In the genomic region with DNA sequence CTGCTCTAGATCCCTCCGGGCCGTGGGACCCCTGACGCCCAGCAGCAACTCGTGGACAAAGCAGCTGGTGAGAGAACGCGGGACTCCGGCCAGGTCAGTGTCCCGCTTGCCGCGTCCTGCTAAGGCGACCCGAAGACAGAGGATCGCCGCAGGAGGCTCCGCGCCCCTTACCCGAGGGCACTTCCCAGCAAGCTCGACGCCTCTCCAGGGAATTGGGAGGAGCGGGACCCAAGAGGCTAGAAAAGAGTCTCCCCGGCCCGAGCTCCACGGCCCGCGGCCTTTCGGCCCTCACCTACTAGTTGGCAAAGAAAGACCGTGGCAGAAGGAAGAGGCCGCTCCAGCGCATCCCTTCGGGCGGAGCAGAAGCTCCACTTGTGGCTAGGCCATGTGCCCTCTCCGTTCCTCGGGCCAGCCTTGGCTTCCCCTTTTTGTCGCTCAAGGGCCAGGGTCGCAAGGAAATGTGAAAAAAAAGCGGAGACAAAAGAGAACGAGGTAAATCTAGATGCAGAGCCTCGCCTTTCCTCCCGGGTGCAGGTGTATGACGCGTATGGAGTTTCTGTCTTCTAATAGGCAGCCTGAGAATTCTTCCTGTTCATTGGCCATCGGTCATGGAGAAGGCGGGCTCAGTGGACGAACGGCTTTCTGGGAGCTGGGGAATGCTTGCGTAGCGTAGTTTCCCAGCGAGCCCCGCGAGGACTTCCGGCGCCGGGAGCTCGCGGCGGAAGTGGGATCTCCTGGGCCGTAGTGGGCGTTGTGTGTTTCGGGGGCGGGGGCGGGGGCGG, we compare ENCODE assay signal across 8 cellular contexts.
DNase-seq lines count a peak whose midpoint lies in the region; ATAC-seq and TF ChIP-seq lines count a peak whose summit lies in the region.

A gene with protein sequence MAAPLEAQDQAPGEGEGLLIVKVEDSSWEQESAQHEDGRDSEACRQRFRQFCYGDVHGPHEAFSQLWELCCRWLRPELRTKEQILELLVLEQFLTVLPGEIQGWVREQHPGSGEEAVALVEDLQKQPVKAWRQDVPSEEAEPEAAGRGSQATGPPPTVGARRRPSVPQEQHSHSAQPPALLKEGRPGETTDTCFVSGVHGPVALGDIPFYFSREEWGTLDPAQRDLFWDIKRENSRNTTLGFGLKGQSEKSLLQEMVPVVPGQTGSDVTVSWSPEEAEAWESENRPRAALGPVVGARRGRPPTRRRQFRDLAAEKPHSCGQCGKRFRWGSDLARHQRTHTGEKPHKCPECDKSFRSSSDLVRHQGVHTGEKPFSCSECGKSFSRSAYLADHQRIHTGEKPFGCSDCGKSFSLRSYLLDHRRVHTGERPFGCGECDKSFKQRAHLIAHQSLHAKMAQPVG (plus strand): TSS at position 692 of the 782 bp plus-strand sequence. CDS start 2,252 bp downstream, outside the sequence.

- ATAC-seq in GM19035 (IDR thresholded peaks at IDR 0.05; ENCODE audit: unreplicated experiment), result peak; percentile 92
- ATAC-seq in HG03342 (IDR thresholded peaks at IDR 0.05; ENCODE audit: unreplicated experiment), result peak; percentile 88
- peak; percentile 99 for ATAC-seq in central memory CD8-positive, alpha-beta T cell (replicated peaks; ENCODE audit: extremely low read depth, poor library complexity, severe bottlenecking)

- DNase-seq in AG09309 (ENCODE audit: low read depth) (peak; percentile 90), NCI-H446 (lab: John Stamatoyannopoulos, UW) (peak; percentile 96), islet precursor cell (peak; percentile 99)
- DNase-seq in activated CD4-positive, CD25-positive, alpha-beta regulatory T cell (lab: John Stamatoyannopoulos, UW), result peak; percentile 70 to 86 (median 79)
- peak; percentile 71 to 91 for DNase-seq in central memory CD8-positive, alpha-beta T cell (ENCODE audit: low spot score in 2 of 2)
- DNase-seq in stimulated activated CD4-positive, alpha-beta T cell treated with anti-CD3 and anti-CD28 coated beads, Interleukin-12 subunit alpha, Interleukin-12 subunit beta, amount 100 ng/mL, for 4 hours, result peak; percentile 82

- no peaks in the 10 kb centered on the region for H3K27me3 Mint-ChIP-seq in central memory CD8-positive, alpha-beta T cell

- H3K9me3 Mint-ChIP-seq in central memory CD8-positive, alpha-beta T cell, result no peaks in the 10 kb centered on the region

- peak within 1 kb of the TSS; percentile 97 for H3K4me3 Mint-ChIP-seq in central memory CD8-positive, alpha-beta T cell

- H3K4me3 ChIP-seq in AG09309 (ENCODE audit: control insufficient read depth, low read depth, low read length), result peak within 1 kb of the TSS; percentile 100

- H3K36me3 Mint-ChIP-seq in central memory CD8-positive, alpha-beta T cell (ENCODE audit: insufficient read depth), result peaks cover 24% of the 10 kb centered on the region

- no peak for TF ChIP-seq CTCF in AG09309 (IDR thresholded peaks at IDR 0.05; ENCODE audit: control insufficient read depth, insufficient read depth, low read depth, low read length, missing control alignments)

- H3K4me1 Mint-ChIP-seq in central memory CD8-positive, alpha-beta T cell, result peaks cover 25% of the 10 kb centered on the region

- peak within 1 kb of the TSS; percentile 97 for H3K27ac Mint-ChIP-seq in central memory CD8-positive, alpha-beta T cell (ENCODE audit: low read depth)

Comparison
In these comparisons a context has a peak if more than half of its experiments do, and no peak if none do; other contexts are left out.
1. Peak in every context shown above with its lines: DNase-seq, ATAC-seq and H3K4me3 ChIP-seq.